Comparison of ENCODE assay signal across 10 cellular contexts in the genomic region with DNA sequence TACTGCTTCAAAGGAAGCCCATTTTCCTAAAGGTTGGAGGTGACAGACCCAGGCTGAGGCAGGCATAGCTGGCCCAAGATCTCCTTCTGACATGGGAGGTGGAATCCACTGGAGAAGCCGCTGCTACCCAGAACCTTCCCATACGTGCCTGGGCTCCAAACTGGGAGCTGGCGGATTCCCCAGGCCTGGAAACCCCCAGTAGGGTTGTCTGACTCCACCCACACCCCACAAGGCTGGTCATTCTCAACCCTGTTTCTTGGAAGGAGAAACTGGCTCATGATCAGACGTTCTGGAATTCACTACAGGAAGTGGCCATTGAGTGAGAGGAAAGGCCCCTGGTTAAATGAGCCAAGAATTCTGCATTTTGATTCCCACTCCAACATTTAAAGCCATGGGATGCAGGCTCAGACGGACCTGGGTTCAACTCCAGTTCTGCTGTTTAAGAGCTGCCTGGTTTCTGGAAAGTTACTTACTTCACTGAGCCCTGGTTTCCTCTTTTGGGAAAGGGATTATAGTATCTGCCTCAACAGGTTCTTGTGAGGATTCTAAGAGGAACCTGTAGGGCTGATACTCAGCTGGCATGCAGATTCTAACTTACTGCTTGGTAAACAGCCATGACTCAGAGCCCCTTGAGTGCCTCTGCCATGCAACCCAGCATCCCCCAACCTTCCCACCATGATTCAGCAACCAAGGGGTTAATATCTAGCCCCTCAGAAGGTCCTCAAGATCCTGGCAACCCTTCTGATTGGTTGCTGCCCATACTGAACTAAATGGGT. TPM values are rescaled to one million over a fixed set of nuclear protein-coding genes. Genes with fewer than 3 reads are reported as not detected.
DNase-seq lines count a peak whose midpoint lies in the region; ATAC-seq and TF ChIP-seq lines count a peak whose summit lies in the region.
"Had no signal": no experiment of that assay in that cellular context is flagged by ENCODE, and none has a peak within 500 bp of the region (broad histone marks: within the 10 kb centered on the region; RNA-seq: fewer than 3 reads in every experiment).

No MANE protein-coding gene starts in this region.

- DNase-seq in GM04504 (ENCODE audit: low read depth) (peak; percentile 59), amygdala (lab: John Stamatoyannopoulos, UW) (peak in 30 of 56 donors; percentile 6 to 70 (median 41)), immature natural killer cell (no peak), NOMO-1 (lab: John Stamatoyannopoulos, UW; ENCODE audit: unreplicated experiment in 2 of 2) (no peak)
- DNase-seq: activated CD4-positive, alpha-beta T cell treated with anti-CD3 and anti-CD28 coated beads for 36 hours; MM.1S had no signal

- no peak for TF ChIP-seq EP300 in gastroesophageal sphincter (IDR thresholded peaks at IDR 0.05)

- no peaks in the 10 kb centered on the region for H3K36me3 Mint-ChIP-seq in immature natural killer cell

- H3K4me2 ChIP-seq in skeletal muscle satellite cell (ENCODE audit: low read length), result peak overlapping the region; percentile 2

- no peak for TF ChIP-seq POLR2A in gastroesophageal sphincter (IDR thresholded peaks at IDR 0.05)

- H3K4me1 Mint-ChIP-seq in immature natural killer cell, result peaks cover 10 to 19% of the 10 kb centered on the region in 2 donors

- peaks cover 0 to 47% (median 27%) of the 10 kb centered on the region in 3 donors for H3K4me1 ChIP-seq in gastroesophageal sphincter
- peaks cover 16% of the 10 kb centered on the region for H3K4me1 ChIP-seq in skeletal muscle satellite cell (ENCODE audit: control insufficient read depth, insufficient read depth, low read length)

- H3K4me3 ChIP-seq in gastroesophageal sphincter (no peak overlapping the region), skeletal muscle satellite cell (ENCODE audit: low read length) (no peak overlapping the region)

- H3K4me3 Mint-ChIP-seq in immature natural killer cell, result no peak overlapping the region
- H3K4me3 Mint-ChIP-seq: activated CD4-positive, alpha-beta T cell treated with anti-CD3 and anti-CD28 coated beads for 36 hours had no signal

- no peaks in the 10 kb centered on the region for H3K9me3 Mint-ChIP-seq in immature natural killer cell

- no peak for TF ChIP-seq CTCF in gastroesophageal sphincter (IDR thresholded peaks at IDR 0.05)

- no peaks in the 10 kb centered on the region for H3K9me3 ChIP-seq in gastroesophageal sphincter
- no peaks in the 10 kb centered on the region for H3K9me3 ChIP-seq in skeletal muscle satellite cell (replicated peaks; ENCODE audit: low read length)

- H3K27ac Mint-ChIP-seq in immature natural killer cell, result no peak overlapping the region
- H3K27ac Mint-ChIP-seq: activated CD4-positive, alpha-beta T cell treated with anti-CD3 and anti-CD28 coated beads for 36 hours had no signal

- H3K27me3 Mint-ChIP-seq in immature natural killer cell (ENCODE audit: low read depth in 3 of 3), result peaks cover 0 to 3% (median 2%) of the 10 kb centered on the region in 3 donors
- H3K27me3 Mint-ChIP-seq: activated CD4-positive, alpha-beta T cell treated with anti-CD3 and anti-CD28 coated beads for 36 hours had no signal

- 12% methylated on average over 3 of the region's 5 CpGs; no CpG with 5 or more reads in 1 of the 2 donors for WGBS in gastroesophageal sphincter (ENCODE audit: low coverage in 1 of 2), 2 donors

- H3K27ac ChIP-seq in gastroesophageal sphincter, result peak overlapping the region in 1 of 4 donors; percentile 28

- H3K36me3 ChIP-seq in gastroesophageal sphincter (no peaks in the 10 kb centered on the region), skeletal muscle satellite cell (ENCODE audit: insufficient read depth, low read length) (no peaks in the 10 kb centered on the region)

- peak; percentile 35 for ATAC-seq in gastroesophageal sphincter
- no peak for ATAC-seq in HG03108 (IDR thresholded peaks at IDR 0.05; ENCODE audit: unreplicated experiment)
- ATAC-seq in HG02571 (IDR thresholded peaks at IDR 0.05; ENCODE audit: unreplicated experiment), result no peak
- ATAC-seq: activated CD4-positive, alpha-beta T cell treated with anti-CD3 and anti-CD28 coated beads for 36 hours had no signal

- H3K27me3 ChIP-seq in gastroesophageal sphincter (no peaks in the 10 kb centered on the region), skeletal muscle satellite cell (ENCODE audit: control insufficient read depth, insufficient read depth, low read length) (peaks cover 40% of the 10 kb centered on the region)

- no peak overlapping the region for H3K9ac ChIP-seq in skeletal muscle satellite cell (ENCODE audit: low read depth, low read length)

RNA-seq across cellular contexts. Expression of a gene that starts 19.4 kb away (rescaled TPM):
- total RNA-seq in gastroesophageal sphincter, result 10 to 100 TPM; 23.5 to 53.7 (median 38.2) TPM
- 18.8 and 28.0 TPM in 2 replicates for total RNA-seq in skeletal muscle satellite cell (2012; rRNA removed)
- not detected for polyA plus RNA-seq in immature natural killer cell

Comparison
In these comparisons a context has a peak if more than half of its experiments do, and no peak if none do; other contexts are left out.
1. DNase-seq: peak in GM04504 (single experiment) and amygdala (30 of 56); none in immature natural killer cell (0 of 3) and NOMO-1 (0 of 2).